Comparison of ENCODE assay signal across 13 cellular contexts in genomic region chr14:61328629-61329262, GRCh38. TPM values are rescaled to one million over a fixed set of nuclear protein-coding genes. Genes with fewer than 3 reads are reported as not detected.
A peak's percentile ranks its signal among the peaks of the same experiment; 100 is the strongest.
DNase-seq lines count a peak whose midpoint lies in the region; ATAC-seq and TF ChIP-seq lines count a peak whose summit lies in the region.
"Had no signal": no experiment of that assay in that cellular context is flagged by ENCODE, and none has a peak within 500 bp of the region (broad histone marks: within the 10 kb centered on the region; RNA-seq: fewer than 3 reads in every experiment).

No MANE protein-coding gene starts in this region.

- H3K9me3 Mint-ChIP-seq in CD4-positive, CD25-positive, alpha-beta regulatory T cell = peaks cover 0 to 1% (median 0%) of the 10 kb centered on the region in 7 donors
- no peaks in the 10 kb centered on the region for H3K9me3 Mint-ChIP-seq in activated T-helper 17 cell treated with anti-CD3 and anti-CD28 coated beads, Interleukin-2, amount 50 U/mL, for 72 hours
- peaks cover 0 to 3% (median 0%) of the 10 kb centered on the region in 11 donors for H3K9me3 Mint-ChIP-seq in naive thymus-derived CD4-positive, alpha-beta T cell

- H3K4me1 ChIP-seq in BLaER1 treated with 17β-estradiol and CSF1 and Interleukin-3, amounts not matched to agents 10 nM and 100 nM = peaks cover 18 to 35% (median 25%) of the 10 kb centered on the region in 10 experiments
- peaks cover 88% of the 10 kb centered on the region for H3K4me1 ChIP-seq in CD4-positive, CD25-positive, alpha-beta regulatory T cell (ENCODE audit: control insufficient read depth, insufficient read depth, low read length, poor library complexity, severe bottlenecking)
- H3K4me1 ChIP-seq in naive thymus-derived CD4-positive, alpha-beta T cell (ENCODE audit: control insufficient read depth in 2 of 2, insufficient read depth in 2 of 2, low read length in 2 of 2) = peaks cover 50 to 77% of the 10 kb centered on the region in 2 donors

- DNase-seq in CD4-positive, CD25-positive, alpha-beta regulatory T cell = no peak
- DNase-seq in naive thymus-derived CD4-positive, alpha-beta T cell = no peak
- no peak for DNase-seq in GM20000 (ENCODE audit: low spot score)
- DNase-seq in medulla oblongata (ENCODE audit: extremely low spot score) = no peak
- DNase-seq: activated effector memory CD4-positive, alpha-beta T cell treated with Interleukin-2 at 50 U/mL for 16 hours; endodermal cell; NCI-H1105 treated with DMSO at 0.1 percent for 48 hours; posterior cingulate gyrus had no signal

- peak overlapping the region; percentile 10 to 65 (median 31); a peak in 16 of 22 replicates for H3K4me2 ChIP-seq in BLaER1 treated with 17β-estradiol and CSF1 and Interleukin-3, amounts not matched to agents 10 nM and 100 nM

- no peak overlapping the region for H3K9ac ChIP-seq in BLaER1 treated with 17β-estradiol and CSF1 and Interleukin-3, amounts not matched to agents 10 nM and 100 nM

- H3K36me3 Mint-ChIP-seq in CD4-positive, CD25-positive, alpha-beta regulatory T cell = peaks cover 39% of the 10 kb centered on the region
- H3K36me3 Mint-ChIP-seq in activated T-helper 17 cell treated with anti-CD3 and anti-CD28 coated beads, Interleukin-2, amount 50 U/mL, for 72 hours (ENCODE audit: low read depth) = peaks cover 85% of the 10 kb centered on the region
- H3K36me3 Mint-ChIP-seq in naive thymus-derived CD4-positive, alpha-beta T cell = peaks cover 5 to 46% (median 17%) of the 10 kb centered on the region in 5 donors

- peaks cover 0 to 17% (median 0%) of the 10 kb centered on the region in 11 experiments; a peak in 4 of 22 replicates for H3K36me3 ChIP-seq in BLaER1 treated with 17β-estradiol and CSF1 and Interleukin-3, amounts not matched to agents 10 nM and 100 nM
- peaks cover 4% of the 10 kb centered on the region for H3K36me3 ChIP-seq in CD4-positive, CD25-positive, alpha-beta regulatory T cell (ENCODE audit: control insufficient read depth, insufficient read depth, low read length)
- peaks cover 0 to 5% (median 0%) of the 10 kb centered on the region in 3 experiments for H3K36me3 ChIP-seq in naive thymus-derived CD4-positive, alpha-beta T cell (ENCODE audit: control insufficient read depth in 2 of 3, insufficient read depth in 3 of 3, low read length in 3 of 3)

- H3K4me3 ChIP-seq in BLaER1 treated with 17β-estradiol and CSF1 and Interleukin-3, amounts not matched to agents 10 nM and 100 nM = no peak overlapping the region
- peak overlapping the region; percentile 75 for H3K4me3 ChIP-seq in CD4-positive, CD25-positive, alpha-beta regulatory T cell (ENCODE audit: low read depth, low read length)
- H3K4me3 ChIP-seq in naive thymus-derived CD4-positive, alpha-beta T cell (ENCODE audit: low read length) = peak overlapping the region; percentile 48

- peaks cover 42 to 86% (median 70%) of the 10 kb centered on the region in 4 donors for H3K4me1 Mint-ChIP-seq in CD4-positive, CD25-positive, alpha-beta regulatory T cell
- H3K4me1 Mint-ChIP-seq in activated T-helper 17 cell treated with anti-CD3 and anti-CD28 coated beads, Interleukin-2, amount 50 U/mL, for 72 hours = peaks cover 56% of the 10 kb centered on the region
- peaks cover 50 to 90% (median 80%) of the 10 kb centered on the region in 7 donors for H3K4me1 Mint-ChIP-seq in naive thymus-derived CD4-positive, alpha-beta T cell

- H3K27me3 ChIP-seq in BLaER1 treated with 17β-estradiol and CSF1 and Interleukin-3, amounts not matched to agents 10 nM and 100 nM = no peaks in the 10 kb centered on the region; a peak in 2 of 22 replicates
- no peaks in the 10 kb centered on the region for H3K27me3 ChIP-seq in CD4-positive, CD25-positive, alpha-beta regulatory T cell (ENCODE audit: control insufficient read depth, insufficient read depth, low read length)
- H3K27me3 ChIP-seq in naive thymus-derived CD4-positive, alpha-beta T cell (ENCODE audit: control insufficient read depth in 2 of 2, insufficient read depth in 2 of 2, low read length in 2 of 2) = no peaks in the 10 kb centered on the region

- TF ChIP-seq CTCF in GM20000 (IDR thresholded peaks at IDR 0.05; ENCODE audit: extremely low read depth, missing control alignments) = no peak

- H3K27ac Mint-ChIP-seq in CD4-positive, CD25-positive, alpha-beta regulatory T cell = peak overlapping the region; percentile 93 to 98 (median 96)
- peak overlapping the region; percentile 90 for H3K27ac Mint-ChIP-seq in activated T-helper 17 cell treated with anti-CD3 and anti-CD28 coated beads, Interleukin-2, amount 50 U/mL, for 72 hours
- peak overlapping the region in 8 of 9 donors; percentile 85 to 99 (median 94) for H3K27ac Mint-ChIP-seq in naive thymus-derived CD4-positive, alpha-beta T cell
- H3K27ac Mint-ChIP-seq: endodermal cell had no signal

- no peaks in the 10 kb centered on the region for H3K27me3 Mint-ChIP-seq in CD4-positive, CD25-positive, alpha-beta regulatory T cell
- H3K27me3 Mint-ChIP-seq in activated T-helper 17 cell treated with anti-CD3 and anti-CD28 coated beads, Interleukin-2, amount 50 U/mL, for 72 hours = no peaks in the 10 kb centered on the region
- no peaks in the 10 kb centered on the region for H3K27me3 Mint-ChIP-seq in naive thymus-derived CD4-positive, alpha-beta T cell

- CTCF ChIA-PET in naive thymus-derived CD4-positive, alpha-beta T cell (lab: Charles Lee) = interaction anchor here (0.7 to 0.8 kb wide), 2 partner anchors 43 to 62 kb away, joined by 3 read pairs; no protein-coding TSS in a partner anchor

- H3K4me3 Mint-ChIP-seq in CD4-positive, CD25-positive, alpha-beta regulatory T cell = peak overlapping the region; percentile 76 to 100 (median 97)
- H3K4me3 Mint-ChIP-seq in activated T-helper 17 cell treated with anti-CD3 and anti-CD28 coated beads, Interleukin-2, amount 50 U/mL, for 72 hours = peak overlapping the region; percentile 92
- H3K4me3 Mint-ChIP-seq in naive thymus-derived CD4-positive, alpha-beta T cell = peak overlapping the region in 9 of 10 donors; percentile 70 to 98 (median 84)
- H3K4me3 Mint-ChIP-seq: endodermal cell had no signal

- ATAC-seq in CD4-positive, CD25-positive, alpha-beta regulatory T cell (ENCODE audit: low read depth in 2 of 2) = no peak
- peak; percentile 22 for ATAC-seq in activated T-helper 17 cell treated with anti-CD3 and anti-CD28 coated beads, Interleukin-2, amount 50 U/mL, for 72 hours (replicated peaks)
- peak; percentile 32 for ATAC-seq in naive thymus-derived CD4-positive, alpha-beta T cell
- no peak for ATAC-seq in SK-N-SH treated with all-trans-retinoic acid at 6 μM for 48 hours

- peaks cover 10 to 20% (median 14%) of the 10 kb centered on the region in 11 experiments; a peak in 17 of 22 replicates for H3K9me3 ChIP-seq in BLaER1 treated with 17β-estradiol and CSF1 and Interleukin-3, amounts not matched to agents 10 nM and 100 nM (replicated peaks in 1 of 11)
- H3K9me3 ChIP-seq in CD4-positive, CD25-positive, alpha-beta regulatory T cell (ENCODE audit: control insufficient read depth in 2 of 2, low read length in 2 of 2) = no peaks in the 10 kb centered on the region
- H3K9me3 ChIP-seq in naive thymus-derived CD4-positive, alpha-beta T cell (ENCODE audit: control insufficient read depth in 2 of 3, low read length in 3 of 3) = no peaks in the 10 kb centered on the region

- peaks cover 0 to 14% (median 0%) of the 10 kb centered on the region in 11 experiments; a peak in 4 of 22 replicates for H4K20me1 ChIP-seq in BLaER1 treated with 17β-estradiol and CSF1 and Interleukin-3, amounts not matched to agents 10 nM and 100 nM

- intact Hi-C loops in naive thymus-derived CD4-positive, alpha-beta T cell (cut with micrococcal nuclease) = loop anchor here in 1 of 2 donors (10.0 kb wide), 1 partner anchor 1084 kb away; the partner anchor contains the start of gene PPM1A

- H3K27ac ChIP-seq in BLaER1 treated with 17β-estradiol and CSF1 and Interleukin-3, amounts not matched to agents 10 nM and 100 nM = 0 out of 22 replicates have a peak overlapping the region, but pooled peaks of 2 of the 11 experiments have one; percentile 3
- H3K27ac ChIP-seq in CD4-positive, CD25-positive, alpha-beta regulatory T cell (ENCODE audit: insufficient read depth, low read length, poor library complexity, severe bottlenecking) = peak overlapping the region; percentile 95
- H3K27ac ChIP-seq in naive thymus-derived CD4-positive, alpha-beta T cell (ENCODE audit: low read depth, low read length) = peak overlapping the region; percentile 91
- H3K27ac ChIP-seq: VCaP had no signal

- POLR2A ChIA-PET in naive thymus-derived CD4-positive, alpha-beta T cell (lab: Charles Lee) = interaction anchor here (0.6 to 10.5 kb wide), 5 partner anchors 15 to 695 kb away, joined by 3 to 142 read pairs (median 4); no protein-coding TSS in a partner anchor

TF ChIP-seq in SK-N-SH treated with all-trans-retinoic acid at 6 μM for 48 hours, 23 proteins besides CTCF, POLR2A, EP300 and RAD21:
- TF ChIP-seq ZNF565 (CRISPR knock-in tag; conservative IDR thresholded peaks at IDR 0.05; ENCODE audit: low read depth) (no peak), ARNTL (CRISPR knock-in tag; IDR thresholded peaks at IDR 0.05; ENCODE audit: borderline replicate concordance, low read depth) (no peak), OSR1 (CRISPR knock-in tag; IDR thresholded peaks at IDR 0.05) (no peak), TCF4 (CRISPR knock-in tag; IDR thresholded peaks at IDR 0.05; ENCODE audit: borderline replicate concordance) (no peak), BACH2 (CRISPR knock-in tag; IDR thresholded peaks at IDR 0.05; ENCODE audit: borderline replicate concordance) (no peak), ZNF8 (CRISPR knock-in tag; IDR thresholded peaks at IDR 0.05) (no peak), ZNF70 (CRISPR knock-in tag; IDR thresholded peaks at IDR 0.05) (no peak), RARB (CRISPR knock-in tag; IDR thresholded peaks at IDR 0.05) (no peak)

RNA-seq across cellular contexts. Expression of gene PRKCH, which starts 7.4 kb away (rescaled TPM):
- 457 TPM for total RNA-seq in CD4-positive, CD25-positive, alpha-beta regulatory T cell
- 100 to 1,000 TPM; 194 to 221 (median 199) TPM for polyA plus RNA-seq in CD4-positive, CD25-positive, alpha-beta regulatory T cell
- 100 to 1,000 TPM; 127 to 148 TPM for total RNA-seq in activated T-helper 17 cell treated with anti-CD3 and anti-CD28 coated beads, Interleukin-2, amount 50 U/mL, for 72 hours
- 100 to 1,000 TPM; 224 to 359 (median 320) TPM for total RNA-seq in naive thymus-derived CD4-positive, alpha-beta T cell
- polyA plus RNA-seq in naive thymus-derived CD4-positive, alpha-beta T cell = 100 to 1,000 TPM; 191 to 285 TPM

RNA-seq across cellular contexts. Expression of gene TMEM30B, which starts 47.6 kb away (rescaled TPM):
- total RNA-seq in CD4-positive, CD25-positive, alpha-beta regulatory T cell = 2.1 TPM
- 1 to 10 TPM; 2.1 to 4.8 (median 3.5) TPM for polyA plus RNA-seq in CD4-positive, CD25-positive, alpha-beta regulatory T cell
- total RNA-seq in activated T-helper 17 cell treated with anti-CD3 and anti-CD28 coated beads, Interleukin-2, amount 50 U/mL, for 72 hours = 1 to 10 TPM in 1 of 2 donors, under 1 TPM in 1; 0.77 to 1.0 TPM
- total RNA-seq in naive thymus-derived CD4-positive, alpha-beta T cell = 10 to 100 TPM in 1 of 5 experiments, 1 to 10 TPM in 3, under 1 TPM in 1; 0.17 to 11.2 (median 2.7) TPM
- polyA plus RNA-seq in naive thymus-derived CD4-positive, alpha-beta T cell = 1 to 10 TPM; 5.7 to 7.0 TPM
- total RNA-seq: SK-MEL-5 had no signal

Comparison
In these comparisons a context has a peak if more than half of its experiments do, and no peak if none do; other contexts are left out.
1. H3K4me3 ChIP-seq: peak in CD4-positive, CD25-positive, alpha-beta regulatory T cell (single experiment) and naive thymus-derived CD4-positive, alpha-beta T cell (single experiment); none in BLaER1 treated with 17β-estradiol and CSF1 and Interleukin-3, amounts not matched to agents 10 nM and 100 nM (0 of 10).
2. ATAC-seq: peak in activated T-helper 17 cell treated with anti-CD3 and anti-CD28 coated beads, Interleukin-2, amount 50 U/mL, for 72 hours (single experiment) and naive thymus-derived CD4-positive, alpha-beta T cell (single experiment); none in CD4-positive, CD25-positive, alpha-beta regulatory T cell (0 of 2) and SK-N-SH treated with all-trans-retinoic acid at 6 μM for 48 hours (single experiment).
3. Peak in every context shown above with its lines, with median percentiles within 50 percentile points of each other: H3K27ac Mint-ChIP-seq and H3K4me3 Mint-ChIP-seq.